1 cellular context compared by ENCODE assay signal in genomic region chr12:116698131-116698495, GRCh38.
TF ChIP-seq lines count a peak whose summit lies in the region.

No MANE protein-coding gene starts in this region.

TF ChIP-seq in GM23338, 12 proteins besides CTCF, POLR2A, EP300 and RAD21 (continued from another document):
- TF ChIP-seq, protein P1, sequence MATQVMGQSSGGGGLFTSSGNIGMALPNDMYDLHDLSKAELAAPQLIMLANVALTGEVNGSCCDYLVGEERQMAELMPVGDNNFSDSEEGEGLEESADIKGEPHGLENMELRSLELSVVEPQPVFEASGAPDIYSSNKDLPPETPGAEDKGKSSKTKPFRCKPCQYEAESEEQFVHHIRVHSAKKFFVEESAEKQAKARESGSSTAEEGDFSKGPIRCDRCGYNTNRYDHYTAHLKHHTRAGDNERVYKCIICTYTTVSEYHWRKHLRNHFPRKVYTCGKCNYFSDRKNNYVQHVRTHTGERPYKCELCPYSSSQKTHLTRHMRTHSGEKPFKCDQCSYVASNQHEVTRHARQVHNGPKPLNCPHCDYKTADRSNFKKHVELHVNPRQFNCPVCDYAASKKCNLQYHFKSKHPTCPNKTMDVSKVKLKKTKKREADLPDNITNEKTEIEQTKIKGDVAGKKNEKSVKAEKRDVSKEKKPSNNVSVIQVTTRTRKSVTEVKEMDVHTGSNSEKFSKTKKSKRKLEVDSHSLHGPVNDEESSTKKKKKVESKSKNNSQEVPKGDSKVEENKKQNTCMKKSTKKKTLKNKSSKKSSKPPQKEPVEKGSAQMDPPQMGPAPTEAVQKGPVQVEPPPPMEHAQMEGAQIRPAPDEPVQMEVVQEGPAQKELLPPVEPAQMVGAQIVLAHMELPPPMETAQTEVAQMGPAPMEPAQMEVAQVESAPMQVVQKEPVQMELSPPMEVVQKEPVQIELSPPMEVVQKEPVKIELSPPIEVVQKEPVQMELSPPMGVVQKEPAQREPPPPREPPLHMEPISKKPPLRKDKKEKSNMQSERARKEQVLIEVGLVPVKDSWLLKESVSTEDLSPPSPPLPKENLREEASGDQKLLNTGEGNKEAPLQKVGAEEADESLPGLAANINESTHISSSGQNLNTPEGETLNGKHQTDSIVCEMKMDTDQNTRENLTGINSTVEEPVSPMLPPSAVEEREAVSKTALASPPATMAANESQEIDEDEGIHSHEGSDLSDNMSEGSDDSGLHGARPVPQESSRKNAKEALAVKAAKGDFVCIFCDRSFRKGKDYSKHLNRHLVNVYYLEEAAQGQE (IDR thresholded peaks at IDR 0.05; ENCODE audit: unreplicated experiment), result no peak
- no peak for TF ChIP-seq NANOG (IDR thresholded peaks at IDR 0.05; ENCODE audit: borderline replicate concordance)
- TF ChIP-seq POLR2AphosphoS5 (IDR thresholded peaks at IDR 0.05; ENCODE audit: low read depth), result no peak
- TF ChIP-seq EZH2 (IDR thresholded peaks at IDR 0.05; ENCODE audit: low read depth, unreplicated experiment), result no peak
- TF ChIP-seq CREB1 (CRISPR knock-in tag; IDR thresholded peaks at IDR 0.05; ENCODE audit: low read depth), result no peak
